ENCODE assay signal across 1 cellular context in genomic region chrX:125436855-125437254, GRCh38.
TF ChIP-seq lines count a peak whose summit lies in the region.

No MANE protein-coding gene starts in this region.

TF ChIP-seq in GM12878, 131 proteins besides CTCF, POLR2A, EP300 and RAD21 (continued from another document):
- TF ChIP-seq ATF2 (IDR thresholded peaks at IDR 0.05; ENCODE audit: low read length) = no peak
- no peak for TF ChIP-seq SMAD1 (IDR thresholded peaks at IDR 0.05; ENCODE audit: low read depth, partially characterized antibody)
- no peak for TF ChIP-seq SRF (IDR thresholded peaks at IDR 0.05; ENCODE audit: low read depth in 2 of 2, low read length in 2 of 2)
